ENCODE assay signal across 26 cellular contexts in the genomic region with DNA sequence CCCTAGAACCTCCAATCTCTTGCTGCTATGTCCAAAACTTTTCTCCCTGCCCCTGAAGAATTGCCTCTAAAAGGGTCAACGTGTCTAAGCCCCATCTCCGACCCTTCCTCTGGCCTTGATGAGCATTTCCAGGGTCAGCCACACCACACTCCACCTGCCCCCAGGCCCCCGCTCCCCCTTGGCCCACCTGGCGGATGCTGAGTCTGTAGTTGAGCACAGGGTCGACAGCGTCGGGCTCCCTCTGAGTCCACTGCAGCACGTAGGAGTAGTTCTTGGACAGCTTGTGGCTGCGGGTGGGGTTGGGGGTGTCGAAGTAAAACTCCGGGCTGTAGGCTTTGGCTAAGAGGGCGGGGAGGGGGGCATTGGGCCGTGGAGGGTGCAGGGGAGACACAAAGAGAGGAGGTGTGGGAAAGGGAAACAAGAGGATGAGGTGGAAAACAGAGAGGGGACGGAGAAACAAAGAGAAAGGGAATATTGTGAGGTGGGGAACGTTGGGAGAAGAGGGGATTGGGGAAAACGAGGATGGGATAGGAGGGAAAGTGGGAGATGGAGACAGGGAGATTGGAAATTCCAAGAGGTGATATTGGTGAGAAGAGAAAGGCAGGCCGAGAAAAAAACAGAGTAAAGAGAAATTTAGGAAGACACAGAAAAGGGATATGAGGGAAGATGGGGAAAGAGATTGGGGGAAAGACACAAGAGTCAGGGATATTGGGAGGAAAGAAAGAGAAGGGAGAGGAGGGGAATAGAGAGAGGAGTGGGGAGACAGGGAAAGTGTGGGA.
"Had no signal": no experiment of that assay in that cellular context is flagged by ENCODE, and none has a peak within 500 bp of the region (broad histone marks: within the 10 kb centered on the region; RNA-seq: fewer than 3 reads in every experiment).

No MANE protein-coding gene starts in this region.

- H3K4me1 ChIP-seq: parathyroid adenoma, testis had no signal

- FAIRE-seq: colon, endometrium, frontal cortex, TTC549 had no signal

- H3K36me3 ChIP-seq: adrenal gland, left ventricle myocardium inferior, transverse colon had no signal

- H3K4me3 Mint-ChIP-seq: activated naive CD4-positive, alpha-beta T cell treated with anti-CD3 and anti-CD28 coated beads, Interleukin-2, amount 50 U/mL, for 24 hours; activated T-helper 1 cell treated with anti-CD3 and anti-CD28 coated beads, Interleukin-12 subunit alpha, Interleukin-12 subunit beta, Interleukin-2, Interleukin-4 antibody, amounts not matched to agents 30 ng/mL and 10 ng/mL and 1 ng/mL, durations not matched to agents 14 hours and 24 hours and 36 hours had no signal

- DNase-seq: activated CD4-positive, alpha-beta T cell treated with anti-CD3 and anti-CD28 coated beads for 4 hours; activated gamma-delta T cell treated with Interleukin-2 at 50 U/mL for 16 hours; activated T-cell treated with anti-CD3 and anti-CD28 coated beads for 4 hours; adrenal gland; aorta; body of pancreas; dermis blood vessel endothelial cell; effector CD4-positive, alpha-beta T cell; islet precursor cell; left ventricle myocardium inferior; naive B cell; occipital lobe; right cardiac atrium; spleen; stimulated activated naive CD8-positive, alpha-beta T cell treated with anti-CD3 and anti-CD28 coated beads, Interleukin-15, Interleukin-2, amounts not matched to agents 100 U/mL and 50 U/mL, for 24 hours; testis; transverse colon had no signal

- H3K9ac ChIP-seq: parathyroid adenoma had no signal

- H3K4me3 ChIP-seq: adrenal gland, body of pancreas, left ventricle myocardium inferior, lung, spleen, transverse colon had no signal

- H3K27me3 ChIP-seq: testis had no signal

- H3K9me3 Mint-ChIP-seq: activated naive CD4-positive, alpha-beta T cell treated with anti-CD3 and anti-CD28 coated beads, Interleukin-2, amount 50 U/mL, for 24 hours; activated T-helper 1 cell treated with anti-CD3 and anti-CD28 coated beads, Interleukin-12 subunit alpha, Interleukin-12 subunit beta, Interleukin-2, Interleukin-4 antibody, amounts not matched to agents 30 ng/mL and 10 ng/mL and 1 ng/mL, durations not matched to agents 14 hours and 24 hours and 36 hours had no signal

- H3K9me3 ChIP-seq: adrenal gland, body of pancreas, left ventricle myocardium inferior, testis, transverse colon had no signal

- H2AFZ ChIP-seq: parathyroid adenoma had no signal

- ATAC-seq: body of pancreas; right cardiac atrium; stimulated activated naive CD8-positive, alpha-beta T cell treated with anti-CD3 and anti-CD28 coated beads, Interleukin-15, Interleukin-2, amounts not matched to agents 100 U/mL and 50 U/mL, for 24 hours had no signal

- H3K27ac Mint-ChIP-seq: activated naive CD4-positive, alpha-beta T cell treated with anti-CD3 and anti-CD28 coated beads, Interleukin-2, amount 50 U/mL, for 24 hours; activated T-helper 1 cell treated with anti-CD3 and anti-CD28 coated beads, Interleukin-12 subunit alpha, Interleukin-12 subunit beta, Interleukin-2, Interleukin-4 antibody, amounts not matched to agents 30 ng/mL and 10 ng/mL and 1 ng/mL, durations not matched to agents 14 hours and 24 hours and 36 hours had no signal

- H3K27ac ChIP-seq: adrenal gland, body of pancreas, left ventricle myocardium inferior, parathyroid adenoma, spleen, testis, transverse colon, VCaP had no signal

- H3K79me2 ChIP-seq: parathyroid adenoma had no signal
